ENCODE assay signal across 1 cellular context in the genomic region with DNA sequence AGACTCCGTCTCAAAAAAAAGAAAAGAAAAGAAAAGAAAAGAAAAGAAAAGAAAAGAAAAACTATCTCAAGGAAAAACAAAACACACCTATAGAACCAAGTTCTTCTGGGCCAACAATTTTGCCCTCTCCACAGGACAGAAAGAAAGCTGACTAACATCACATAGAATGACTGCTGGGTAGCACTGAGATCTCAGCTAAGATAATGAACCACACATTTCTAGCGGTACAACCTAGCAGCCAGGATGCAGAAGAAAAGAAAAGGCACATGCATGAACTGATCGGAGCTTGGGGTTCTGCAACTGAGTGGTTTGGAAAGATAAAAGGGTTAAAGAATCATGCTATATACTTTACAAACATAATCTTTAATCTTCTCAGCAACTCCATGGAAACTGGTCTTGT.
TF ChIP-seq lines count a peak whose summit lies in the region.

No MANE protein-coding gene starts in this region.

TF ChIP-seq in endothelial cell of umbilical vein, 7 proteins besides CTCF, POLR2A, EP300 and RAD21 (continued from another document):
- TF ChIP-seq EZH2 (IDR thresholded peaks at IDR 0.05; ENCODE audit: borderline replicate concordance, low read depth, low read length, severe bottlenecking) = no peak
TF ChIP-seq in endothelial cell of umbilical vein: peak in this region for 1.
